ENCODE assay signal across 8 cellular contexts in genomic region chr11:77589521-77590193, GRCh38. TPM values are rescaled to one million over a fixed set of nuclear protein-coding genes. Genes with fewer than 3 reads are reported as not detected.
DNase-seq lines count a peak whose midpoint lies in the region; ATAC-seq and TF ChIP-seq lines count a peak whose summit lies in the region.

Gene AQP11, plus strand, starts transcription at chr11:77589953. Its CDS starts 40 bp downstream, at chr11:77589993.

- H3K9me3 ChIP-seq in HUES6 (ENCODE audit: control insufficient read depth, insufficient read depth, low read depth, low read length): no peaks in the 10 kb centered on the region; the same call in 1 of the 2 replicates
- no peaks in the 10 kb centered on the region for H3K9me3 ChIP-seq in PC-3 (ENCODE audit: low read length)

- H3K4me1 Mint-ChIP-seq in activated T-helper 17 cell treated with anti-CD3 and anti-CD28 coated beads, Interleukin-2, amount 50 U/mL, for 72 hours: peaks cover 9% of the 10 kb centered on the region
- H3K4me1 Mint-ChIP-seq in naive thymus-derived CD8-positive, alpha-beta T cell: peaks cover 14 to 21% (median 16%) of the 10 kb centered on the region in 4 donors

- no peak for TF ChIP-seq CTCF in PC-3 (conservative IDR thresholded peaks at IDR 0.05; ENCODE audit: low read depth, low read length)

- H3K27me3 ChIP-seq in HUES6 (ENCODE audit: control insufficient read depth, insufficient read depth, low read length) (peaks cover 16% of the 10 kb centered on the region), PC-3 (ENCODE audit: low read length) (no peaks in the 10 kb centered on the region)

- no peaks in the 10 kb centered on the region for H3K9me3 Mint-ChIP-seq in activated T-helper 17 cell treated with anti-CD3 and anti-CD28 coated beads, Interleukin-2, amount 50 U/mL, for 72 hours
- peaks cover 0 to 4% (median 0%) of the 10 kb centered on the region in 9 donors for H3K9me3 Mint-ChIP-seq in naive thymus-derived CD8-positive, alpha-beta T cell

- H2AFZ ChIP-seq in PC-3 (ENCODE audit: low read length): peak within 1 kb of the TSS; percentile 99

- peaks cover 17% of the 10 kb centered on the region for H3K27me3 Mint-ChIP-seq in activated T-helper 17 cell treated with anti-CD3 and anti-CD28 coated beads, Interleukin-2, amount 50 U/mL, for 72 hours
- H3K27me3 Mint-ChIP-seq in naive thymus-derived CD8-positive, alpha-beta T cell: peaks cover 4 to 16% (median 5%) of the 10 kb centered on the region in 5 donors

- H3K9me2 ChIP-seq in PC-3 (replicated peaks; ENCODE audit: low read length): no peaks in the 10 kb centered on the region

- CTCF ChIA-PET in PC-3 (lab: Charles Lee): interaction anchor here (0.6 to 1.1 kb wide), 3 partner anchors 12 to 463 kb away, joined by 3 to 5 read pairs (median 3); no protein-coding TSS in a partner anchor

- H3F3A ChIP-seq in PC-3 (ENCODE audit: low read length, unreplicated experiment): no peaks in the 10 kb centered on the region

- ATAC-seq in GM21526 (IDR thresholded peaks at IDR 0.05; ENCODE audit: low FRiP score, unreplicated experiment): peak; percentile 87
- ATAC-seq in PC-3: peak; percentile 88
- ATAC-seq in activated T-helper 17 cell treated with anti-CD3 and anti-CD28 coated beads, Interleukin-2, amount 50 U/mL, for 72 hours (replicated peaks): peak; percentile 87
- ATAC-seq in naive thymus-derived CD8-positive, alpha-beta T cell: peak; percentile 67 to 77

- H3K36me3 ChIP-seq in HUES6 (ENCODE audit: control insufficient read depth, insufficient read depth, low read length) (no peaks in the 10 kb centered on the region), PC-3 (ENCODE audit: low read depth, low read length) (no peaks in the 10 kb centered on the region)

- H3K9ac ChIP-seq in HUES6 (ENCODE audit: low read length) (peak within 1 kb of the TSS; percentile 63), PC-3 (ENCODE audit: low read length) (peak within 1 kb of the TSS; percentile 70)

- DNase-seq in DMS 273 treated with DMSO at 0.1 percent for 48 hours (lab: John Stamatoyannopoulos, UW) (peak; percentile 54), PC-3 (peak; percentile 94), fibroblast of peridontal ligament (ENCODE audit: extremely low read depth) (peak; percentile 78)
- peak in 9 of 10 donors; percentile 4 to 70 (median 42) for DNase-seq in naive thymus-derived CD8-positive, alpha-beta T cell
- peak; percentile 56 for DNase-seq in stimulated activated naive CD4-positive, alpha-beta T cell treated with Interleukin-2 at 50 U/mL for 16 hours (lab: John Stamatoyannopoulos, UW)

- H3K79me2 ChIP-seq in PC-3 (ENCODE audit: low read length): no peaks in the 10 kb centered on the region

- POLR2A ChIA-PET in PC-3 (lab: Charles Lee; ENCODE audit: unreplicated experiment): interaction anchor here (0.7 kb wide), 1 partner anchor 366 kb away, joined by 4 read pairs; no protein-coding TSS in a partner anchor
- POLR2A ChIA-PET in naive thymus-derived CD8-positive, alpha-beta T cell (lab: Charles Lee): interaction anchor here (0.6 to 1.2 kb wide), 2 partner anchors 12 to 405 kb away, joined by 3 to 4 read pairs; partner anchors contain the start of gene INTS4

- no TSS peak for BruUV-seq in PC-3 (replicated peaks; lab: Mats Ljungman, UMichigan)

- H3K36me3 Mint-ChIP-seq in activated T-helper 17 cell treated with anti-CD3 and anti-CD28 coated beads, Interleukin-2, amount 50 U/mL, for 72 hours (ENCODE audit: low read depth): no peaks in the 10 kb centered on the region
- no peaks in the 10 kb centered on the region for H3K36me3 Mint-ChIP-seq in naive thymus-derived CD8-positive, alpha-beta T cell

- H3K4me3 Mint-ChIP-seq in activated T-helper 17 cell treated with anti-CD3 and anti-CD28 coated beads, Interleukin-2, amount 50 U/mL, for 72 hours: peak within 1 kb of the TSS; percentile 87
- peak within 1 kb of the TSS; percentile 83 to 96 (median 94) for H3K4me3 Mint-ChIP-seq in naive thymus-derived CD8-positive, alpha-beta T cell

- H3K27ac Mint-ChIP-seq in activated T-helper 17 cell treated with anti-CD3 and anti-CD28 coated beads, Interleukin-2, amount 50 U/mL, for 72 hours: peak within 1 kb of the TSS; percentile 26
- peak within 1 kb of the TSS in 8 of 10 donors; percentile 65 to 95 (median 78) for H3K27ac Mint-ChIP-seq in naive thymus-derived CD8-positive, alpha-beta T cell

- peaks cover 11% of the 10 kb centered on the region for H3K4me1 ChIP-seq in HUES6 (ENCODE audit: control insufficient read depth, insufficient read depth, low read length)
- peaks cover 19% of the 10 kb centered on the region for H3K4me1 ChIP-seq in PC-3 (ENCODE audit: insufficient read depth, low read length)

- intact Hi-C loops in PC-3 (cut with micrococcal nuclease): no loop called here

- H3K4me3 ChIP-seq in HUES6 (ENCODE audit: low read depth, low read length) (peak within 1 kb of the TSS; percentile 83), PC-3 (ENCODE audit: low read length) (peak within 1 kb of the TSS; percentile 82)

- peak within 1 kb of the TSS; percentile 98 for H3K4me2 ChIP-seq in PC-3 (ENCODE audit: low read length)

- H3K27ac ChIP-seq in HUES6 (ENCODE audit: low read depth, low read length) (no peak within 1 kb of the TSS), PC-3 (ENCODE audit: low read length) (peak within 1 kb of the TSS; percentile 24; the same call in 1 of the 2 replicates)

- no peaks in the 10 kb centered on the region for H4K20me1 ChIP-seq in PC-3 (ENCODE audit: low read length)

RNA-seq across cellular contexts. Expression of gene AQP11, which starts in this region (rescaled TPM):
- total RNA-seq in PC-3 (2014; rRNA removed): 2.2 and 3.1 TPM in 2 replicates
- total RNA-seq in activated T-helper 17 cell treated with anti-CD3 and anti-CD28 coated beads, Interleukin-2, amount 50 U/mL, for 72 hours: under 1 TPM; 0.48 to 0.98 TPM
- 1 to 10 TPM; 1.1 to 1.2 TPM for total RNA-seq in naive thymus-derived CD8-positive, alpha-beta T cell
- 1 to 10 TPM in 1 of 3 donors, under 1 TPM in 2; 0.92 to 1.4 (median 0.97) TPM for polyA plus RNA-seq in naive thymus-derived CD8-positive, alpha-beta T cell

Comparison
In these comparisons a context has a peak if more than half of its experiments do, and no peak if none do; other contexts are left out.
1. Peak in ATAC-seq in activated T-helper 17 cell treated with anti-CD3 and anti-CD28 coated beads, Interleukin-2, amount 50 U/mL, for 72 hours; RNA of the gene not detected or under 1 TPM.
2. DNase-seq: peak in every context shown above with its lines; median percentile 94 in PC-3; 78 in fibroblast of peridontal ligament; 56 in stimulated activated naive CD4-positive, alpha-beta T cell treated with Interleukin-2 at 50 U/mL for 16 hours; 54 in DMS 273 treated with DMSO at 0.1 percent for 48 hours; 42 in naive thymus-derived CD8-positive, alpha-beta T cell.